Comparison of ENCODE assay signal across 1 cellular context in genomic region chr1:44674113-44675000, GRCh38.
A peak's percentile ranks its signal among the peaks of the same experiment; 100 is the strongest.
TF ChIP-seq lines count a peak whose summit lies in the region.

Gene ARMH1, plus strand, starts transcription at chr1:44674714. Its CDS starts 14,984 bp downstream, at chr1:44689698.
Gene TMEM53, minus strand, starts transcription at chr1:44674481. Its CDS starts 90 bp downstream, at chr1:44674391.

TF ChIP-seq in HepG2, 621 proteins besides CTCF, POLR2A, EP300 and RAD21 (continued from another document and continues in another):
- TF ChIP-seq, protein P1, sequence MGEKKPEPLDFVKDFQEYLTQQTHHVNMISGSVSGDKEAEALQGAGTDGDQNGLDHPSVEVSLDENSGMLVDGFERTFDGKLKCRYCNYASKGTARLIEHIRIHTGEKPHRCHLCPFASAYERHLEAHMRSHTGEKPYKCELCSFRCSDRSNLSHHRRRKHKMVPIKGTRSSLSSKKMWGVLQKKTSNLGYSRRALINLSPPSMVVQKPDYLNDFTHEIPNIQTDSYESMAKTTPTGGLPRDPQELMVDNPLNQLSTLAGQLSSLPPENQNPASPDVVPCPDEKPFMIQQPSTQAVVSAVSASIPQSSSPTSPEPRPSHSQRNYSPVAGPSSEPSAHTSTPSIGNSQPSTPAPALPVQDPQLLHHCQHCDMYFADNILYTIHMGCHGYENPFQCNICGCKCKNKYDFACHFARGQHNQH (CRISPR knock-in tag; IDR thresholded peaks at IDR 0.05) = no peak; the same call in 1 of the 2 replicates
- TF ChIP-seq MNT (IDR thresholded peaks at IDR 0.05) = peak; percentile 36; the same call in 1 of the 2 replicates
- TF ChIP-seq MYNN (CRISPR knock-in tag; IDR thresholded peaks at IDR 0.05; ENCODE audit: low read depth) = no peak
- no peak for TF ChIP-seq RCOR2 (CRISPR knock-in tag; IDR thresholded peaks at IDR 0.05)
- no peak for TF ChIP-seq ETV6 (CRISPR knock-in tag; conservative IDR thresholded peaks at IDR 0.05)
- TF ChIP-seq NFATC3 (CRISPR knock-in tag; IDR thresholded peaks at IDR 0.05) = no peak
- no peak for TF ChIP-seq ZMAT3 (CRISPR knock-in tag; conservative IDR thresholded peaks at IDR 0.05)
- TF ChIP-seq ZNF264 (CRISPR knock-in tag; IDR thresholded peaks at IDR 0.05) = no peak
- no peak for TF ChIP-seq ZBTB8A (CRISPR knock-in tag; IDR thresholded peaks at IDR 0.05; ENCODE audit: borderline replicate concordance, low read depth)
- no peak for TF ChIP-seq ZSCAN20 (CRISPR knock-in tag; IDR thresholded peaks at IDR 0.05; ENCODE audit: borderline replicate concordance)
- TF ChIP-seq, protein P2, sequence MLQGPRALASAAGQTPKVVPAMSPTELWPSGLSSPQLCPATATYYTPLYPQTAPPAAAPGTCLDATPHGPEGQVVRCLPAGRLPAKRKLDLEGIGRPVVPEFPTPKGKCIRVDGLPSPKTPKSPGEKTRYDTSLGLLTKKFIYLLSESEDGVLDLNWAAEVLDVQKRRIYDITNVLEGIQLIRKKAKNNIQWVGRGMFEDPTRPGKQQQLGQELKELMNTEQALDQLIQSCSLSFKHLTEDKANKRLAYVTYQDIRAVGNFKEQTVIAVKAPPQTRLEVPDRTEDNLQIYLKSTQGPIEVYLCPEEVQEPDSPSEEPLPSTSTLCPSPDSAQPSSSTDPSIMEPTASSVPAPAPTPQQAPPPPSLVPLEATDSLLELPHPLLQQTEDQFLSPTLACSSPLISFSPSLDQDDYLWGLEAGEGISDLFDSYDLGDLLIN (CRISPR knock-in tag; IDR thresholded peaks at IDR 0.05; ENCODE audit: borderline replicate concordance) = no peak
- no peak for TF ChIP-seq MTA1 (CRISPR knock-in tag; IDR thresholded peaks at IDR 0.05; ENCODE audit: borderline replicate concordance)
- no peak for TF ChIP-seq PTBP1 (IDR thresholded peaks at IDR 0.05; ENCODE audit: low read depth, low read length, poor library complexity, severe bottlenecking)
- no peak for TF ChIP-seq SNAI1 (CRISPR knock-in tag; IDR thresholded peaks at IDR 0.05; ENCODE audit: borderline replicate concordance)
- 0 out of 2 replicates have a peak, but pooled peaks have one; percentile 23 for TF ChIP-seq FOXA3 (CRISPR knock-in tag; IDR thresholded peaks at IDR 0.05)
- TF ChIP-seq AFF4 (CRISPR knock-in tag; IDR thresholded peaks at IDR 0.05) = no peak
- no peak for TF ChIP-seq ZNF746 (CRISPR knock-in tag; IDR thresholded peaks at IDR 0.05)
- TF ChIP-seq ZBTB20 (CRISPR knock-in tag; IDR thresholded peaks at IDR 0.05; ENCODE audit: borderline replicate concordance, low read depth) = no peak; the same call in 1 of the 2 replicates
- no peak for TF ChIP-seq ADNP (CRISPR knock-in tag; IDR thresholded peaks at IDR 0.05)
- no peak for TF ChIP-seq ZNF672 (CRISPR knock-in tag; IDR thresholded peaks at IDR 0.05)
- no peak for TF ChIP-seq RBAK (CRISPR knock-in tag; IDR thresholded peaks at IDR 0.05)
- TF ChIP-seq SMC3 (IDR thresholded peaks at IDR 0.05; ENCODE audit: low read length) = no peak
- TF ChIP-seq MAFK (conservative IDR thresholded peaks at IDR 0.05 in 1 of 2, IDR thresholded peaks at IDR 0.05 in 1 of 2; ENCODE audit: low read length in 2 of 2) = no peak
- TF ChIP-seq, protein P3, sequence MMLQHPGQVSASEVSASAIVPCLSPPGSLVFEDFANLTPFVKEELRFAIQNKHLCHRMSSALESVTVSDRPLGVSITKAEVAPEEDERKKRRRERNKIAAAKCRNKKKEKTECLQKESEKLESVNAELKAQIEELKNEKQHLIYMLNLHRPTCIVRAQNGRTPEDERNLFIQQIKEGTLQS (CRISPR knock-in tag; IDR thresholded peaks at IDR 0.05) = no peak
- no peak for TF ChIP-seq ARID3A (IDR thresholded peaks at IDR 0.05; ENCODE audit: low read depth, low read length)
- TF ChIP-seq ZNF30 (CRISPR knock-in tag; IDR thresholded peaks at IDR 0.05) = no peak
- TF ChIP-seq ZNF781 (CRISPR knock-in tag; IDR thresholded peaks at IDR 0.05; ENCODE audit: borderline replicate concordance, not compliant biosample characterization) = no peak
- TF ChIP-seq GATAD1 (CRISPR knock-in tag; IDR thresholded peaks at IDR 0.05) = peak; percentile 62; the same call in 1 of the 2 replicates
- no peak for TF ChIP-seq SSRP1 (CRISPR knock-in tag; IDR thresholded peaks at IDR 0.05)
- no peak for TF ChIP-seq ZNF549 (CRISPR knock-in tag; IDR thresholded peaks at IDR 0.05)
- no peak for TF ChIP-seq KLF16 (CRISPR knock-in tag; IDR thresholded peaks at IDR 0.05)
- no peak for TF ChIP-seq ZNF510 (CRISPR knock-in tag; IDR thresholded peaks at IDR 0.05; ENCODE audit: low read depth)
- TF ChIP-seq, protein P4, sequence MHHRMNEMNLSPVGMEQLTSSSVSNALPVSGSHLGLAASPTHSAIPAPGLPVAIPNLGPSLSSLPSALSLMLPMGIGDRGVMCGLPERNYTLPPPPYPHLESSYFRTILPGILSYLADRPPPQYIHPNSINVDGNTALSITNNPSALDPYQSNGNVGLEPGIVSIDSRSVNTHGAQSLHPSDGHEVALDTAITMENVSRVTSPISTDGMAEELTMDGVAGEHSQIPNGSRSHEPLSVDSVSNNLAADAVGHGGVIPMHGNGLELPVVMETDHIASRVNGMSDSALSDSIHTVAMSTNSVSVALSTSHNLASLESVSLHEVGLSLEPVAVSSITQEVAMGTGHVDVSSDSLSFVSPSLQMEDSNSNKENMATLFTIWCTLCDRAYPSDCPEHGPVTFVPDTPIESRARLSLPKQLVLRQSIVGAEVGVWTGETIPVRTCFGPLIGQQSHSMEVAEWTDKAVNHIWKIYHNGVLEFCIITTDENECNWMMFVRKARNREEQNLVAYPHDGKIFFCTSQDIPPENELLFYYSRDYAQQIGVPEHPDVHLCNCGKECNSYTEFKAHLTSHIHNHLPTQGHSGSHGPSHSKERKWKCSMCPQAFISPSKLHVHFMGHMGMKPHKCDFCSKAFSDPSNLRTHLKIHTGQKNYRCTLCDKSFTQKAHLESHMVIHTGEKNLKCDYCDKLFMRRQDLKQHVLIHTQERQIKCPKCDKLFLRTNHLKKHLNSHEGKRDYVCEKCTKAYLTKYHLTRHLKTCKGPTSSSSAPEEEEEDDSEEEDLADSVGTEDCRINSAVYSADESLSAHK (CRISPR knock-in tag; IDR thresholded peaks at IDR 0.05; ENCODE audit: borderline replicate concordance) = no peak
- TF ChIP-seq, protein P5, sequence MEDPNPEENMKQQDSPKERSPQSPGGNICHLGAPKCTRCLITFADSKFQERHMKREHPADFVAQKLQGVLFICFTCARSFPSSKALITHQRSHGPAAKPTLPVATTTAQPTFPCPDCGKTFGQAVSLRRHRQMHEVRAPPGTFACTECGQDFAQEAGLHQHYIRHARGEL (CRISPR knock-in tag; IDR thresholded peaks at IDR 0.05) = no peak
- no peak for TF ChIP-seq ZNF121 (CRISPR knock-in tag; IDR thresholded peaks at IDR 0.05)
- peak; percentile 75; the same call in 1 of the 2 replicates for TF ChIP-seq MYC (CRISPR knock-in tag; IDR thresholded peaks at IDR 0.05; ENCODE audit: borderline replicate concordance)
- no peak for TF ChIP-seq ARHGAP35 (CRISPR knock-in tag; IDR thresholded peaks at IDR 0.05; ENCODE audit: borderline replicate concordance)
- peak; percentile 2; the same call in 1 of the 2 replicates for TF ChIP-seq CCDC6 (CRISPR knock-in tag; IDR thresholded peaks at IDR 0.05)
- no peak for TF ChIP-seq HNRNPK (IDR thresholded peaks at IDR 0.05; ENCODE audit: low read depth, low read length, poor library complexity, severe bottlenecking)
- no peak for TF ChIP-seq NFE2 (CRISPR knock-in tag; IDR thresholded peaks at IDR 0.05)
- no peak for TF ChIP-seq JUN (CRISPR knock-in tag; IDR thresholded peaks at IDR 0.05)
- TF ChIP-seq ZNF468 (CRISPR knock-in tag; IDR thresholded peaks at IDR 0.05) = no peak
- no peak for TF ChIP-seq ETS1 (CRISPR knock-in tag; IDR thresholded peaks at IDR 0.05)
- TF ChIP-seq GFI1 (CRISPR knock-in tag; IDR thresholded peaks at IDR 0.05; ENCODE audit: borderline replicate concordance) = 0 out of 2 replicates have a peak, but pooled peaks have one; percentile 21
- no peak for TF ChIP-seq PRDM15 (CRISPR knock-in tag; IDR thresholded peaks at IDR 0.05)
